ENCODE assay signal across 8 cellular contexts in the genomic region with DNA sequence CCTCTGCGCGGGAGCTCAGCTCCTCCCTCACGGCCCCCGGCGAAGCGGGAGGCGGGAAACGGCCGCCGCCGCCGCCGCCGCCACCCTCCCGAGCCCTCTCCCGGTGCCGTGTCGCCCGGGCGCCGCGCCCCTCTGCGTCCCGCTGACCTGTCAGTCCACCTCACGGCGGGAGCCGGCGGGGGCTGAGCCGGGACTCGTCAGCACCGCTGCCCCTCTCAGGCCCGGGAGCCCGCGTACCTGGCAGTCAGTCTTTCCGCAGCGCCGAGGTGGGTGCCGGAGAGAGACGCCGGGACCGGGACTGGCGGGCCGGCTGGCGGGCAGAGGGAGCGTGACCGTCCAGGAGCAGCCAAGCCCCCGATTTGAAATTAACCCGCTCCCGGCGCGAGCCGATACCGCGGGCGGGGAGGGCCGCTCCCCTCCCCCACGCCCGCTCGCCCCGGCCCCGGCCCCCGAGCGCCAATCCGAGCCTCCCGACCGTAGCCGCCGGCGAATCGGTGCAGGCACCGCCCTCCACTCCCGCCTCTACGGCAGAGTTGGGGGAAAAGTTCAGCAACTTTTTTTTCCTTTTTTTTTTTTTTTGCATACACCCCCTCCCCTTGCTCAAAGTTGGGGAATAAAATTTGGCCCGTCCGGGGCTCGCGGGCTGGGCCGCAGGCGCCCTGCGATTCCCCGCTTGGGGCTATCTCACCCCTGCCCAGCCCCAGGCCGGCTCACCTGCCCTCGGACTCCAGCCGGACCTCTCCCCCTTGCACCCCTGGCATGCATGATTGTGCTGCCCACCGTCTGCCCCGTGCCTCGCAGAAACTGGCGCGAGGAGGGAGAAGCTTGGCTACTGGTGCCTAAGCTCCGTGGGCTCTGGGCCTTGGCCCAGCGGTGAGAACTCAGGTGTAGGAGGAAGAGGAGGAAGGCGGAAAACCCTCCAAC. TPM values are rescaled to one million over a fixed set of nuclear protein-coding genes. Genes with fewer than 3 reads are reported as not detected.
A peak's percentile ranks its signal among the peaks of the same experiment; 100 is the strongest.
DNase-seq lines count a peak whose midpoint lies in the region; TF ChIP-seq lines count a peak whose summit lies in the region.

No MANE protein-coding gene starts in this region.

- H3K4me3 Mint-ChIP-seq in activated naive CD4-positive, alpha-beta T cell treated with anti-CD3 and anti-CD28 coated beads, Interleukin-2, amount 10 ng/mL, durations not matched to agents 7 days and 5 days = peak overlapping the region; percentile 94

- peaks cover 45% of the 10 kb centered on the region for H3K4me1 Mint-ChIP-seq in activated naive CD4-positive, alpha-beta T cell treated with anti-CD3 and anti-CD28 coated beads, Interleukin-2, amount 10 ng/mL, durations not matched to agents 7 days and 5 days

- H3K27me3 Mint-ChIP-seq in activated naive CD4-positive, alpha-beta T cell treated with anti-CD3 and anti-CD28 coated beads, Interleukin-2, amount 10 ng/mL, durations not matched to agents 7 days and 5 days = peaks cover 18% of the 10 kb centered on the region

- H3K36me3 Mint-ChIP-seq in activated naive CD4-positive, alpha-beta T cell treated with anti-CD3 and anti-CD28 coated beads, Interleukin-2, amount 10 ng/mL, durations not matched to agents 7 days and 5 days = peaks cover 32% of the 10 kb centered on the region

- peak overlapping the region; percentile 97 for H3K4me3 ChIP-seq in HEK293 (ENCODE audit: low read depth, low read length)
- H3K4me3 ChIP-seq in MG63 = peak overlapping the region; percentile 82
- peak overlapping the region; percentile 85 for H3K4me3 ChIP-seq in iPS-15b (ENCODE audit: low read depth, low read length)

- CTCF ChIA-PET in HEK293 (lab: Yijun Ruan, JAX) = no interaction called here
- CTCF ChIA-PET in activated naive CD4-positive, alpha-beta T cell treated with anti-CD3 and anti-CD28 coated beads, Interleukin-2, amount 10 ng/mL, durations not matched to agents 7 days and 5 days (lab: Charles Lee) = no interaction called here

- DNase-seq in activated CD8-positive, alpha-beta memory T cell treated with anti-CD3 and anti-CD28 coated beads for 24 hours = peak; percentile 57
- DNase-seq in activated CD8-positive, alpha-beta memory T cell treated with anti-CD3 and anti-CD28 coated beads, Interleukin-2, amount 50 U/mL, for 4 hours = no peak
- peak; percentile 64 for DNase-seq in MG63
- DNase-seq in activated naive CD4-positive, alpha-beta T cell treated with anti-CD3 and anti-CD28 coated beads, Interleukin-2, amount 10 ng/mL, durations not matched to agents 7 days and 5 days = peak; percentile 77
- DNase-seq in stimulated activated CD4-positive, alpha-beta T cell treated with anti-CD3 and anti-CD28 coated beads, Interleukin-15, amount 100 ng/mL, for 24 hours = peak; percentile 77
- no peak for DNase-seq in SHP77 treated with DMSO at 0.1 percent for 48 hours (lab: John Stamatoyannopoulos, UW)

- POLR2A ChIA-PET in HEK293 (lab: Yijun Ruan, JAX) = interaction anchor here (0.7 to 1.4 kb wide), 4 partner anchors 11 to 311 kb away, joined by 3 to 4 read pairs (median 4); no protein-coding TSS in a partner anchor

- H3K9me3 ChIP-seq in HEK293 (ENCODE audit: control insufficient read depth, insufficient read depth, low read depth, low read length) (no peaks in the 10 kb centered on the region), MG63 (no peaks in the 10 kb centered on the region), iPS-15b (ENCODE audit: control insufficient read depth, insufficient read depth, low read length) (no peaks in the 10 kb centered on the region)

- H3K27ac Mint-ChIP-seq in activated naive CD4-positive, alpha-beta T cell treated with anti-CD3 and anti-CD28 coated beads, Interleukin-2, amount 10 ng/mL, durations not matched to agents 7 days and 5 days = peak overlapping the region; percentile 84

- H3K36me3 ChIP-seq in HEK293 (ENCODE audit: control insufficient read depth in 2 of 2, insufficient read depth in 1 of 2, low read length in 2 of 2) = peaks cover 0 to 15% of the 10 kb centered on the region in 2 experiments; a peak in 1 of 3 replicates
- H3K36me3 ChIP-seq in MG63 = peaks cover 17% of the 10 kb centered on the region
- no peaks in the 10 kb centered on the region for H3K36me3 ChIP-seq in iPS-15b (ENCODE audit: control insufficient read depth, insufficient read depth, low read length)

- H3K27me3 ChIP-seq in MG63 = no peaks in the 10 kb centered on the region
- H3K27me3 ChIP-seq in iPS-15b (ENCODE audit: control insufficient read depth, insufficient read depth, low read length) = peaks cover 31% of the 10 kb centered on the region

- no peaks in the 10 kb centered on the region for H3K9me3 Mint-ChIP-seq in activated naive CD4-positive, alpha-beta T cell treated with anti-CD3 and anti-CD28 coated beads, Interleukin-2, amount 10 ng/mL, durations not matched to agents 7 days and 5 days

- no peaks in the 10 kb centered on the region; the same call in 1 of the 2 replicates for H3K4me1 ChIP-seq in HEK293 (ENCODE audit: control insufficient read depth, insufficient read depth, low read length)
- no peaks in the 10 kb centered on the region for H3K4me1 ChIP-seq in iPS-15b (ENCODE audit: control insufficient read depth, insufficient read depth, low read length)

- no peak for TF ChIP-seq CTCF in HEK293 (tag by site-specific recombination; IDR thresholded peaks at IDR 0.05)

- H3K27ac ChIP-seq in HEK293 (ENCODE audit: extremely low read depth, low read depth, low read length) = peak overlapping the region; percentile 83

- peak overlapping the region; percentile 70 for H3K9ac ChIP-seq in iPS-15b (ENCODE audit: low read depth, low read length)

TF ChIP-seq in HEK293, 187 proteins besides CTCF, POLR2A, EP300 and RAD21 (continues in another document):
- TF ChIP-seq HOXD13 (CRISPR knock-in tag; IDR thresholded peaks at IDR 0.05; ENCODE audit: borderline replicate concordance) = no peak
- TF ChIP-seq MYNN (tag by site-specific recombination; IDR thresholded peaks at IDR 0.05; ENCODE audit: borderline replicate concordance) = no peak
- no peak for TF ChIP-seq KLF1 (tag by site-specific recombination; IDR thresholded peaks at IDR 0.05)
- TF ChIP-seq ZNF223 (tag by site-specific recombination; IDR thresholded peaks at IDR 0.05) = no peak
- TF ChIP-seq ZNF121 (tag by site-specific recombination; IDR thresholded peaks at IDR 0.05) = 0 out of 2 replicates have a peak, but pooled peaks have one; percentile 19
- TF ChIP-seq ZNF133 (tag by site-specific recombination; IDR thresholded peaks at IDR 0.05) = no peak
- no peak for TF ChIP-seq ZNF501 (tag by site-specific recombination; IDR thresholded peaks at IDR 0.05)
- TF ChIP-seq ZSCAN30 (tag by site-specific recombination; IDR thresholded peaks at IDR 0.05) = peak; percentile 66; the same call in 1 of the 2 replicates
- TF ChIP-seq, protein P1, sequence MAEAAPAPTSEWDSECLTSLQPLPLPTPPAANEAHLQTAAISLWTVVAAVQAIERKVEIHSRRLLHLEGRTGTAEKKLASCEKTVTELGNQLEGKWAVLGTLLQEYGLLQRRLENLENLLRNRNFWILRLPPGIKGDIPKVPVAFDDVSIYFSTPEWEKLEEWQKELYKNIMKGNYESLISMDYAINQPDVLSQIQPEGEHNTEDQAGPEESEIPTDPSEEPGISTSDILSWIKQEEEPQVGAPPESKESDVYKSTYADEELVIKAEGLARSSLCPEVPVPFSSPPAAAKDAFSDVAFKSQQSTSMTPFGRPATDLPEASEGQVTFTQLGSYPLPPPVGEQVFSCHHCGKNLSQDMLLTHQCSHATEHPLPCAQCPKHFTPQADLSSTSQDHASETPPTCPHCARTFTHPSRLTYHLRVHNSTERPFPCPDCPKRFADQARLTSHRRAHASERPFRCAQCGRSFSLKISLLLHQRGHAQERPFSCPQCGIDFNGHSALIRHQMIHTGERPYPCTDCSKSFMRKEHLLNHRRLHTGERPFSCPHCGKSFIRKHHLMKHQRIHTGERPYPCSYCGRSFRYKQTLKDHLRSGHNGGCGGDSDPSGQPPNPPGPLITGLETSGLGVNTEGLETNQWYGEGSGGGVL (tag by site-specific recombination; IDR thresholded peaks at IDR 0.05) = peak; percentile 32; the same call in 1 of the 2 replicates
- TF ChIP-seq ZBTB17 (tag by site-specific recombination; IDR thresholded peaks at IDR 0.05) = no peak
- TF ChIP-seq ZBTB1 (tag by site-specific recombination; IDR thresholded peaks at IDR 0.05) = no peak
- no peak for TF ChIP-seq ZBTB21 (tag by site-specific recombination; IDR thresholded peaks at IDR 0.05)
- peak; percentile 60 for TF ChIP-seq ZNF335 (tag by site-specific recombination; conservative IDR thresholded peaks at IDR 0.05)
- TF ChIP-seq ZNF626 (tag by site-specific recombination; IDR thresholded peaks at IDR 0.05) = no peak
- peak; percentile 18; the same call in 1 of the 2 replicates for TF ChIP-seq ZNF561 (tag by site-specific recombination; IDR thresholded peaks at IDR 0.05; ENCODE audit: borderline replicate concordance)
- peak; percentile 52 for TF ChIP-seq SP2 (tag by site-specific recombination; IDR thresholded peaks at IDR 0.05)
- 0 out of 2 replicates have a peak, but pooled peaks have one; percentile 29 for TF ChIP-seq ZFHX2 (tag by site-specific recombination; conservative IDR thresholded peaks at IDR 0.05)
- no peak for TF ChIP-seq ZNF558 (tag by site-specific recombination; IDR thresholded peaks at IDR 0.05)
- TF ChIP-seq ZBTB20 (tag by site-specific recombination; IDR thresholded peaks at IDR 0.05) = peak; percentile 23; the same call in 1 of the 2 replicates
- TF ChIP-seq, protein P2, sequence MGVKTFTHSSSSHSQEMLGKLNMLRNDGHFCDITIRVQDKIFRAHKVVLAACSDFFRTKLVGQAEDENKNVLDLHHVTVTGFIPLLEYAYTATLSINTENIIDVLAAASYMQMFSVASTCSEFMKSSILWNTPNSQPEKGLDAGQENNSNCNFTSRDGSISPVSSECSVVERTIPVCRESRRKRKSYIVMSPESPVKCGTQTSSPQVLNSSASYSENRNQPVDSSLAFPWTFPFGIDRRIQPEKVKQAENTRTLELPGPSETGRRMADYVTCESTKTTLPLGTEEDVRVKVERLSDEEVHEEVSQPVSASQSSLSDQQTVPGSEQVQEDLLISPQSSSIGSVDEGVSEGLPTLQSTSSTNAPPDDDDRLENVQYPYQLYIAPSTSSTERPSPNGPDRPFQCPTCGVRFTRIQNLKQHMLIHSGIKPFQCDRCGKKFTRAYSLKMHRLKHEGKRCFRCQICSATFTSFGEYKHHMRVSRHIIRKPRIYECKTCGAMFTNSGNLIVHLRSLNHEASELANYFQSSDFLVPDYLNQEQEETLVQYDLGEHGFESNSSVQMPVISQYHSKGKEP (tag by site-specific recombination; IDR thresholded peaks at IDR 0.05) = no peak
- no peak for TF ChIP-seq WT1 (tag by site-specific recombination; IDR thresholded peaks at IDR 0.05)
- TF ChIP-seq ZNF776 (tag by site-specific recombination; IDR thresholded peaks at IDR 0.05; ENCODE audit: borderline replicate concordance) = no peak
- TF ChIP-seq ZFP37 (tag by site-specific recombination; IDR thresholded peaks at IDR 0.05) = no peak

RNA-seq across cellular contexts. Expression of gene E2F8, which starts 0.8 kb away (rescaled TPM):
- total RNA-seq in MG63 (2014; rRNA removed; shearing (Covaris generic); ENCODE audit: low replicate concordance) = 1.9 TPM in 2 replicates

RNA-seq across cellular contexts. Expression of gene CSRP3, which starts 39.7 kb away (rescaled TPM):
- total RNA-seq in MG63 (2014; rRNA removed; shearing (Covaris generic); ENCODE audit: low replicate concordance) = not detected in 2 replicates

Comparison
In these comparisons a context has a peak if more than half of its experiments do, and no peak if none do; other contexts are left out.
1. DNase-seq: peak in activated CD8-positive, alpha-beta memory T cell treated with anti-CD3 and anti-CD28 coated beads for 24 hours (single experiment), MG63 (single experiment), activated naive CD4-positive, alpha-beta T cell treated with anti-CD3 and anti-CD28 coated beads, Interleukin-2, amount 10 ng/mL, durations not matched to agents 7 days and 5 days (single experiment) and stimulated activated CD4-positive, alpha-beta T cell treated with anti-CD3 and anti-CD28 coated beads, Interleukin-15, amount 100 ng/mL, for 24 hours (single experiment); none in activated CD8-positive, alpha-beta memory T cell treated with anti-CD3 and anti-CD28 coated beads, Interleukin-2, amount 50 U/mL, for 4 hours (single experiment) and SHP77 treated with DMSO at 0.1 percent for 48 hours (single experiment).
2. Peak in every context shown above with its lines, with median percentiles within 50 percentile points of each other: H3K4me3 ChIP-seq.